In the genomic region with DNA sequence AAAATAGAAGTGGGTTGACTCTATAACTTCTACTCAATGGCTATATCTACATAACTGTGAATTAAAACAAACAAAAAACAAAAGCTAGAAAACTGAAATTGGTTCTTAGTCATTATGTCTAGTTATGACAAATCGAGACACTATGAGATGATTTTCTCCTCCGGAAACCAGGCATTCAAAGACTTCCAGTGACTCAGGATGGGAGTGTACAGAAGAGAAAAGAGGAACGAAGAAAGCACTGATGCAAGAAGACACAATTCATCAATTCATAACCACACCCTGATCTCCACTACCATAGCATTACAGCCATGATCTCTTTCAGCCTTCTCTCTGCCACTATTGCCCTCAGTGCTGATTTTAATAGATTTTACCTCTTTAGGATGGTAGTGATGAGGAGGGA, we compare ENCODE assay signal across 8 cellular contexts.
DNase-seq lines count a peak whose midpoint lies in the region; ATAC-seq and TF ChIP-seq lines count a peak whose summit lies in the region.

No MANE protein-coding gene starts in this region.

- no peak overlapping the region for H3K9ac ChIP-seq in trophoblast cell (ENCODE audit: low read length)

- H4K91ac ChIP-seq in trophoblast cell (ENCODE audit: low read depth, low read length): no peak overlapping the region

- no CpG with 5 or more reads among the region's 3 CpGs for WGBS in trophoblast cell (ENCODE audit: extremely low coverage, insufficient coverage, insufficient read length)

- H3K9me3 ChIP-seq in PC-9 (ENCODE audit: insufficient read depth, low read depth) (peaks cover 7% of the 10 kb centered on the region; the same call in 1 of the 2 replicates), trophoblast cell (ENCODE audit: insufficient read depth, low read depth, low read length) (no peaks in the 10 kb centered on the region)

- no peak overlapping the region; the same call in 1 of the 2 replicates for H2AFZ ChIP-seq in PC-9
- H2AFZ ChIP-seq in trophoblast cell (ENCODE audit: insufficient read depth, low read length, poor library complexity): no peak overlapping the region

- DNase-seq in PC-9 (peak in 1 of 2 experiments; percentile 59), trophoblast cell (peak; percentile 6 to 28), NCI-H526 treated with DMSO at 0.1 percent for 48 hours (lab: John Stamatoyannopoulos, UW) (no peak)
- DNase-seq in activated CD8-positive, alpha-beta memory T cell treated with anti-CD3 and anti-CD28 coated beads, Interleukin-2, amount 50 U/mL, for 4 hours: no peak
- no peak for DNase-seq in activated naive CD4-positive, alpha-beta T cell (lab: John Stamatoyannopoulos, UW)
- DNase-seq in stimulated activated CD4-positive, alpha-beta T cell treated with anti-CD3 and anti-CD28 coated beads, Interleukin-4, amount 100 ng/mL, for 1 hour: no peak

- no peaks in the 10 kb centered on the region for H4K20me1 ChIP-seq in PC-9 (ENCODE audit: insufficient read depth)

- no peak overlapping the region for H3K23ac ChIP-seq in trophoblast cell (ENCODE audit: low read length)

- TF ChIP-seq CTCF in PC-9 (conservative IDR thresholded peaks at IDR 0.05): no peak

- H3K18ac ChIP-seq in trophoblast cell (ENCODE audit: low read length): no peak overlapping the region

- H3K27ac ChIP-seq in PC-9 (peak overlapping the region; percentile 75), trophoblast cell (ENCODE audit: low read depth, low read length) (no peak overlapping the region)

- no peak overlapping the region for H2AK5ac ChIP-seq in trophoblast cell (ENCODE audit: low read length)

- POLR2A ChIA-PET in PC-9 (lab: Charles Lee; ENCODE audit: unreplicated experiment): no interaction called here

- H3K27me3 ChIP-seq in PC-9 (ENCODE audit: insufficient read depth, low read depth) (no peaks in the 10 kb centered on the region), trophoblast cell (ENCODE audit: insufficient read depth, low read length) (no peaks in the 10 kb centered on the region)

- H3K14ac ChIP-seq in trophoblast cell (ENCODE audit: low read length): no peak overlapping the region

- no peak overlapping the region for H4K8ac ChIP-seq in trophoblast cell (ENCODE audit: low read depth, low read length)

- no peak overlapping the region for H3K4ac ChIP-seq in trophoblast cell (ENCODE audit: low read depth, low read length)

- no peaks in the 10 kb centered on the region for H3K9me2 ChIP-seq in PC-9 (ENCODE audit: insufficient read depth)

- H3F3A ChIP-seq in PC-9 (ENCODE audit: insufficient read depth, low read depth): no peaks in the 10 kb centered on the region

- H2BK120ac ChIP-seq in trophoblast cell (ENCODE audit: insufficient read depth, low read length, poor library complexity): no peak overlapping the region

- no peak overlapping the region for H4K12ac ChIP-seq in trophoblast cell (ENCODE audit: low read depth, low read length)

- H3K4me1 ChIP-seq in PC-9 (replicated peaks; ENCODE audit: insufficient read depth) (peaks cover 5% of the 10 kb centered on the region; the same call in 1 of the 2 replicates), trophoblast cell (ENCODE audit: control insufficient read depth in 1 of 2, insufficient read depth in 2 of 2, low read length in 2 of 2) (no peaks in the 10 kb centered on the region)

- no peak overlapping the region for H2BK12ac ChIP-seq in trophoblast cell (ENCODE audit: low read length)

- peak; percentile 98 for ATAC-seq in GM19023 (IDR thresholded peaks at IDR 0.05; ENCODE audit: unreplicated experiment)
- peak; percentile 99 for ATAC-seq in HG02973 (IDR thresholded peaks at IDR 0.05; ENCODE audit: unreplicated experiment)

- BruUV-seq in PC-9 (replicated peaks; lab: Mats Ljungman, UMichigan): no TSS peak

- H3K4me3 ChIP-seq in PC-9 (no peak overlapping the region), trophoblast cell (ENCODE audit: low read depth, low read length) (no peak overlapping the region)

- H3K79me1 ChIP-seq in trophoblast cell (ENCODE audit: low read length): no peaks in the 10 kb centered on the region

- intact Hi-C loops in PC-9 (cut with micrococcal nuclease; ENCODE audit: unreplicated experiment): loop anchor here (10.0 kb wide), 1 partner anchor 392 kb away; no protein-coding TSS in a partner anchor

- no peaks in the 10 kb centered on the region for H3K79me2 ChIP-seq in PC-9 (ENCODE audit: low read depth)
- no peaks in the 10 kb centered on the region for H3K79me2 ChIP-seq in trophoblast cell (ENCODE audit: control insufficient read depth, insufficient read depth, low read length, poor library complexity)

- H3K36me3 ChIP-seq in PC-9 (ENCODE audit: low read depth): no peaks in the 10 kb centered on the region
- no peaks in the 10 kb centered on the region for H3K36me3 ChIP-seq in trophoblast cell (ENCODE audit: control insufficient read depth in 1 of 2, insufficient read depth in 2 of 2, low read length in 2 of 2)

- H2BK5ac ChIP-seq in trophoblast cell (ENCODE audit: low read depth, low read length, poor library complexity): no peak overlapping the region

- H3K4me2 ChIP-seq in PC-9: no peak overlapping the region
- no peak overlapping the region for H3K4me2 ChIP-seq in trophoblast cell (ENCODE audit: low read length)

- CTCF ChIA-PET in PC-9 (lab: Charles Lee): no interaction called here

Comparison
In these comparisons a context has a peak if more than half of its experiments do, and no peak if none do; other contexts are left out.
1. DNase-seq: peak in trophoblast cell (2 of 2); none in activated CD8-positive, alpha-beta memory T cell treated with anti-CD3 and anti-CD28 coated beads, Interleukin-2, amount 50 U/mL, for 4 hours (single experiment), activated naive CD4-positive, alpha-beta T cell (0 of 4), stimulated activated CD4-positive, alpha-beta T cell treated with anti-CD3 and anti-CD28 coated beads, Interleukin-4, amount 100 ng/mL, for 1 hour (single experiment) and NCI-H526 treated with DMSO at 0.1 percent for 48 hours (single experiment).